ENCODE assay signal across 1 cellular context in genomic region chr2:78245394-78246140, GRCh38.
TF ChIP-seq lines count a peak whose summit lies in the region.

No MANE protein-coding gene starts in this region.

TF ChIP-seq in GM23338, 12 proteins besides CTCF, POLR2A, EP300 and RAD21:
- TF ChIP-seq ZNF462 (CRISPR knock-in tag; IDR thresholded peaks at IDR 0.05) (no peak), JUNB (IDR thresholded peaks at IDR 0.05; ENCODE audit: unreplicated experiment) (no peak), ZNF114 (CRISPR knock-in tag; IDR thresholded peaks at IDR 0.05) (no peak), EZH2phosphoT487 (IDR thresholded peaks at IDR 0.05; ENCODE audit: unreplicated experiment) (no peak), CREB1 (CRISPR knock-in tag; IDR thresholded peaks at IDR 0.05; ENCODE audit: low read depth) (no peak), POLR2AphosphoS5 (IDR thresholded peaks at IDR 0.05; ENCODE audit: low read depth) (no peak), ETS1 (IDR thresholded peaks at IDR 0.05) (no peak), NANOG (IDR thresholded peaks at IDR 0.05; ENCODE audit: borderline replicate concordance) (no peak), ZNF331 (CRISPR knock-in tag; IDR thresholded peaks at IDR 0.05; ENCODE audit: low read depth) (no peak), STAT1 (IDR thresholded peaks at IDR 0.05; ENCODE audit: unreplicated experiment) (no peak), EZH2 (IDR thresholded peaks at IDR 0.05; ENCODE audit: low read depth, unreplicated experiment) (no peak), REST (IDR thresholded peaks at IDR 0.05; ENCODE audit: unreplicated experiment) (no peak)
